Comparison of ENCODE assay signal across 2 cellular contexts in the genomic region with DNA sequence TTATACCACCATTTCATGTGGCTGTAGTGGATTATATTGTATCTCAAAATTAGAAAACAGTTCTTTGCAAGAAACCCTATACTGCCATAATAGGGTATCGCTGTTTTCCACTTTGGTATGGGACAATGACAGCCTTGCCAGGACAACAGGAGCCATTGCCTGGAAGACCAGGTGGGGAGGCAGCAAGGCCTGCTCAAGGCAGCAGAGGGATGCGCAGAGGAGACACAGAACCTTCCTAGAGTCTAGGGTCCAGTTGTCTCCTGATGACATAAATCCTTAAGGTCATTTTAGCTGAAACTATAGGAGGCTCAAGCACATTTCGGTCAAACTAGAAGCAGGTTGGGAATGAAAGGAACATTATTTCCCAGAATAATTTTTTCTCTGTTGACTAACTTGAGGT.
A peak's percentile ranks its signal among the peaks of the same experiment; 100 is the strongest.
TF ChIP-seq lines count a peak whose summit lies in the region.

No MANE protein-coding gene starts in this region.

TF ChIP-seq in GM12891, 5 proteins besides CTCF, POLR2A, EP300 and RAD21 (continued from another document):
- TF ChIP-seq SPI1 (IDR thresholded peaks at IDR 0.05; ENCODE audit: low read depth, low read length) (no peak), POU2F2 (IDR thresholded peaks at IDR 0.05; ENCODE audit: low read depth, low read length) (no peak), TAF1 (IDR thresholded peaks at IDR 0.05; ENCODE audit: low read depth, low read length) (no peak), POLR2AphosphoS5 (IDR thresholded peaks at IDR 0.05; ENCODE audit: low read depth, low read length) (peak; percentile 52)

TF ChIP-seq in GM12878, 131 proteins besides CTCF, POLR2A, EP300 and RAD21 (continued from another document):
- TF ChIP-seq, protein P1, sequence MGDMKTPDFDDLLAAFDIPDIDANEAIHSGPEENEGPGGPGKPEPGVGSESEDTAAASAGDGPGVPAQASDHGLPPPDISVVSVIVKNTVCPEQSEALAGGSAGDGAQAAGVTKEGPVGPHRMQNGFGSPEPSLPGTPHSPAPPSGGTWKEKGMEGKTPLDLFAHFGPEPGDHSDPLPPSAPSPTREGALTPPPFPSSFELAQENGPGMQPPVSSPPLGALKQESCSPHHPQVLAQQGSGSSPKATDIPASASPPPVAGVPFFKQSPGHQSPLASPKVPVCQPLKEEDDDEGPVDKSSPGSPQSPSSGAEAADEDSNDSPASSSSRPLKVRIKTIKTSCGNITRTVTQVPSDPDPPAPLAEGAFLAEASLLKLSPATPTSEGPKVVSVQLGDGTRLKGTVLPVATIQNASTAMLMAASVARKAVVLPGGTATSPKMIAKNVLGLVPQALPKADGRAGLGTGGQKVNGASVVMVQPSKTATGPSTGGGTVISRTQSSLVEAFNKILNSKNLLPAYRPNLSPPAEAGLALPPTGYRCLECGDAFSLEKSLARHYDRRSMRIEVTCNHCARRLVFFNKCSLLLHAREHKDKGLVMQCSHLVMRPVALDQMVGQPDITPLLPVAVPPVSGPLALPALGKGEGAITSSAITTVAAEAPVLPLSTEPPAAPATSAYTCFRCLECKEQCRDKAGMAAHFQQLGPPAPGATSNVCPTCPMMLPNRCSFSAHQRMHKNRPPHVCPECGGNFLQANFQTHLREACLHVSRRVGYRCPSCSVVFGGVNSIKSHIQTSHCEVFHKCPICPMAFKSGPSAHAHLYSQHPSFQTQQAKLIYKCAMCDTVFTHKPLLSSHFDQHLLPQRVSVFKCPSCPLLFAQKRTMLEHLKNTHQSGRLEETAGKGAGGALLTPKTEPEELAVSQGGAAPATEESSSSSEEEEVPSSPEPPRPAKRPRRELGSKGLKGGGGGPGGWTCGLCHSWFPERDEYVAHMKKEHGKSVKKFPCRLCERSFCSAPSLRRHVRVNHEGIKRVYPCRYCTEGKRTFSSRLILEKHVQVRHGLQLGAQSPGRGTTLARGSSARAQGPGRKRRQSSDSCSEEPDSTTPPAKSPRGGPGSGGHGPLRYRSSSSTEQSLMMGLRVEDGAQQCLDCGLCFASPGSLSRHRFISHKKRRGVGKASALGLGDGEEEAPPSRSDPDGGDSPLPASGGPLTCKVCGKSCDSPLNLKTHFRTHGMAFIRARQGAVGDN (IDR thresholded peaks at IDR 0.05) = no peak
- TF ChIP-seq POLR2AphosphoS2 (IDR thresholded peaks at IDR 0.05; ENCODE audit: low read depth, low read length) = no peak
- TF ChIP-seq ASH2L (IDR thresholded peaks at IDR 0.05; ENCODE audit: borderline replicate concordance, low read depth) = no peak
- TF ChIP-seq SP1 (IDR thresholded peaks at IDR 0.05; ENCODE audit: low read depth, low read length) = no peak
- no peak for TF ChIP-seq HDGF (IDR thresholded peaks at IDR 0.05)
- no peak for TF ChIP-seq FOXK2 (IDR thresholded peaks at IDR 0.05)
- no peak for TF ChIP-seq EGR1 (IDR thresholded peaks at IDR 0.05; ENCODE audit: borderline replicate concordance in 1 of 2, low read depth in 2 of 2, low read length in 2 of 2)
- TF ChIP-seq LARP7 (IDR thresholded peaks at IDR 0.05) = no peak
- TF ChIP-seq, protein P2, sequence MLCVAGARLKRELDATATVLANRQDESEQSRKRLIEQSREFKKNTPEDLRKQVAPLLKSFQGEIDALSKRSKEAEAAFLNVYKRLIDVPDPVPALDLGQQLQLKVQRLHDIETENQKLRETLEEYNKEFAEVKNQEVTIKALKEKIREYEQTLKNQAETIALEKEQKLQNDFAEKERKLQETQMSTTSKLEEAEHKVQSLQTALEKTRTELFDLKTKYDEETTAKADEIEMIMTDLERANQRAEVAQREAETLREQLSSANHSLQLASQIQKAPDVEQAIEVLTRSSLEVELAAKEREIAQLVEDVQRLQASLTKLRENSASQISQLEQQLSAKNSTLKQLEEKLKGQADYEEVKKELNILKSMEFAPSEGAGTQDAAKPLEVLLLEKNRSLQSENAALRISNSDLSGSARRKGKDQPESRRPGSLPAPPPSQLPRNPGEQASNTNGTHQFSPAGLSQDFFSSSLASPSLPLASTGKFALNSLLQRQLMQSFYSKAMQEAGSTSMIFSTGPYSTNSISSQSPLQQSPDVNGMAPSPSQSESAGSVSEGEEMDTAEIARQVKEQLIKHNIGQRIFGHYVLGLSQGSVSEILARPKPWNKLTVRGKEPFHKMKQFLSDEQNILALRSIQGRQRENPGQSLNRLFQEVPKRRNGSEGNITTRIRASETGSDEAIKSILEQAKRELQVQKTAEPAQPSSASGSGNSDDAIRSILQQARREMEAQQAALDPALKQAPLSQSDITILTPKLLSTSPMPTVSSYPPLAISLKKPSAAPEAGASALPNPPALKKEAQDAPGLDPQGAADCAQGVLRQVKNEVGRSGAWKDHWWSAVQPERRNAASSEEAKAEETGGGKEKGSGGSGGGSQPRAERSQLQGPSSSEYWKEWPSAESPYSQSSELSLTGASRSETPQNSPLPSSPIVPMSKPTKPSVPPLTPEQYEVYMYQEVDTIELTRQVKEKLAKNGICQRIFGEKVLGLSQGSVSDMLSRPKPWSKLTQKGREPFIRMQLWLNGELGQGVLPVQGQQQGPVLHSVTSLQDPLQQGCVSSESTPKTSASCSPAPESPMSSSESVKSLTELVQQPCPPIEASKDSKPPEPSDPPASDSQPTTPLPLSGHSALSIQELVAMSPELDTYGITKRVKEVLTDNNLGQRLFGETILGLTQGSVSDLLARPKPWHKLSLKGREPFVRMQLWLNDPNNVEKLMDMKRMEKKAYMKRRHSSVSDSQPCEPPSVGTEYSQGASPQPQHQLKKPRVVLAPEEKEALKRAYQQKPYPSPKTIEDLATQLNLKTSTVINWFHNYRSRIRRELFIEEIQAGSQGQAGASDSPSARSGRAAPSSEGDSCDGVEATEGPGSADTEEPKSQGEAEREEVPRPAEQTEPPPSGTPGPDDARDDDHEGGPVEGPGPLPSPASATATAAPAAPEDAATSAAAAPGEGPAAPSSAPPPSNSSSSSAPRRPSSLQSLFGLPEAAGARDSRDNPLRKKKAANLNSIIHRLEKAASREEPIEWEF (IDR thresholded peaks at IDR 0.05; ENCODE audit: insufficient replicate concordance, low read depth, low read length) = no peak
- TF ChIP-seq, protein P3, sequence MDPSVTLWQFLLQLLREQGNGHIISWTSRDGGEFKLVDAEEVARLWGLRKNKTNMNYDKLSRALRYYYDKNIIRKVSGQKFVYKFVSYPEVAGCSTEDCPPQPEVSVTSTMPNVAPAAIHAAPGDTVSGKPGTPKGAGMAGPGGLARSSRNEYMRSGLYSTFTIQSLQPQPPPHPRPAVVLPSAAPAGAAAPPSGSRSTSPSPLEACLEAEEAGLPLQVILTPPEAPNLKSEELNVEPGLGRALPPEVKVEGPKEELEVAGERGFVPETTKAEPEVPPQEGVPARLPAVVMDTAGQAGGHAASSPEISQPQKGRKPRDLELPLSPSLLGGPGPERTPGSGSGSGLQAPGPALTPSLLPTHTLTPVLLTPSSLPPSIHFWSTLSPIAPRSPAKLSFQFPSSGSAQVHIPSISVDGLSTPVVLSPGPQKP (IDR thresholded peaks at IDR 0.05; ENCODE audit: low read depth, low read length) = no peak
- TF ChIP-seq SPI1 (IDR thresholded peaks at IDR 0.05; ENCODE audit: borderline replicate concordance, insufficient read depth, low read depth, low read length) = no peak
- no peak for TF ChIP-seq MEF2A (IDR thresholded peaks at IDR 0.05; ENCODE audit: insufficient read depth, low read depth, low read length)
- no peak for TF ChIP-seq BHLHE40 (IDR thresholded peaks at IDR 0.05; ENCODE audit: borderline replicate concordance in 1 of 2, low read depth in 2 of 2, low read length in 1 of 2)
TF ChIP-seq in GM12878: peak in this region for 0.
